19 cellular contexts compared by ENCODE assay signal in genomic region chr11:123268118-123268517, GRCh38.
DNase-seq lines count a peak whose midpoint lies in the region; ATAC-seq and TF ChIP-seq lines count a peak whose summit lies in the region.
"Had no signal": no experiment of that assay in that cellular context is flagged by ENCODE, and none has a peak within 500 bp of the region (broad histone marks: within the 10 kb centered on the region; RNA-seq: fewer than 3 reads in every experiment).

No MANE protein-coding gene starts in this region.

- H3K9ac ChIP-seq in Loucy (ENCODE audit: low read depth, low read length, poor library complexity, severe bottlenecking), result no peak overlapping the region
- no peak overlapping the region for H3K9ac ChIP-seq in PC-3 (ENCODE audit: low read length)
- no peak overlapping the region for H3K9ac ChIP-seq in neuronal stem cell (ENCODE audit: low read depth, low read length, poor library complexity)
- no peak overlapping the region for H3K9ac ChIP-seq in smooth muscle cell (ENCODE audit: low read depth)

- TF ChIP-seq CTCF in Loucy (conservative IDR thresholded peaks at IDR 0.05; ENCODE audit: low read length) (no peak), PC-3 (conservative IDR thresholded peaks at IDR 0.05; ENCODE audit: low read depth, low read length) (no peak), smooth muscle cell (IDR thresholded peaks at IDR 0.05; ENCODE audit: borderline replicate concordance, insufficient read depth, poor library complexity, severe bottlenecking) (no peak)

- BruUV-seq in PC-3 (replicated peaks; lab: Mats Ljungman, UMichigan), result no TSS peak

- no peak overlapping the region for H4K91ac ChIP-seq in neuronal stem cell (ENCODE audit: low read depth, low read length, poor library complexity)

- no CpG with 5 or more reads among the region's 9 CpGs for WGBS in neuronal stem cell (ENCODE audit: extremely low coverage in 2 of 2, insufficient read length in 2 of 2, insufficient replicate concordance in 1 of 2), 2 donors
- 82% methylated on average over 9 of the region's 9 CpGs for WGBS in smooth muscle cell (ENCODE audit: low lambda C conversion rate)

- H3K4me1 ChIP-seq in Loucy (ENCODE audit: insufficient read depth, low read length, poor library complexity, severe bottlenecking), result peaks cover 32% of the 10 kb centered on the region
- peaks cover 25% of the 10 kb centered on the region for H3K4me1 ChIP-seq in PC-3 (ENCODE audit: insufficient read depth, low read length)
- peaks cover 4 to 5% of the 10 kb centered on the region in 2 donors for H3K4me1 ChIP-seq in neuronal stem cell (ENCODE audit: control insufficient read depth in 2 of 2, insufficient read depth in 1 of 2, low read depth in 1 of 2, low read length in 2 of 2)
- no peaks in the 10 kb centered on the region for H3K4me1 ChIP-seq in smooth muscle cell (ENCODE audit: low read depth)
- H3K4me1 ChIP-seq: left ventricle myocardium inferior had no signal

- peak overlapping the region; percentile 58 for H3K23ac ChIP-seq in neuronal stem cell (ENCODE audit: low read depth, low read length, poor library complexity)

- no peak overlapping the region for H2BK12ac ChIP-seq in neuronal stem cell (ENCODE audit: low read length)

- H3K4ac ChIP-seq in neuronal stem cell (ENCODE audit: low read length), result no peak overlapping the region

- no peak overlapping the region for H2BK15ac ChIP-seq in neuronal stem cell (ENCODE audit: low read length)

- H3K27me3 ChIP-seq in Loucy (ENCODE audit: insufficient read depth, low read length, poor library complexity, severe bottlenecking), result no peaks in the 10 kb centered on the region
- no peaks in the 10 kb centered on the region for H3K27me3 ChIP-seq in PC-3 (ENCODE audit: low read length)
- peaks cover 0 to 19% (median 0%) of the 10 kb centered on the region in 3 experiments for H3K27me3 ChIP-seq in neuronal stem cell (ENCODE audit: control insufficient read depth in 3 of 3, insufficient read depth in 3 of 3, low read depth in 1 of 3, low read length in 3 of 3)
- peaks cover 11% of the 10 kb centered on the region for H3K27me3 ChIP-seq in smooth muscle cell (ENCODE audit: low read depth)
- H3K27me3 ChIP-seq: cardiac muscle cell had no signal

- H3K9me3 ChIP-seq in Loucy (ENCODE audit: insufficient read depth, low read depth, low read length), result no peaks in the 10 kb centered on the region
- no peaks in the 10 kb centered on the region for H3K9me3 ChIP-seq in PC-3 (ENCODE audit: low read length)
- no peaks in the 10 kb centered on the region for H3K9me3 ChIP-seq in neuronal stem cell (replicated peaks in 1 of 2; ENCODE audit: control insufficient read depth in 2 of 2, insufficient read depth in 1 of 2, low read depth in 1 of 2, low read length in 2 of 2)
- H3K9me3 ChIP-seq in smooth muscle cell (replicated peaks; ENCODE audit: low read depth), result no peaks in the 10 kb centered on the region
- H3K9me3 ChIP-seq: left ventricle myocardium inferior, thoracic aorta had no signal

- H2BK120ac ChIP-seq in neuronal stem cell (ENCODE audit: low read depth, low read length), result no peak overlapping the region

- H3K79me2 ChIP-seq in Loucy (ENCODE audit: insufficient read depth, low read length) (no peaks in the 10 kb centered on the region), PC-3 (ENCODE audit: low read length) (no peaks in the 10 kb centered on the region), smooth muscle cell (ENCODE audit: low read depth) (no peaks in the 10 kb centered on the region)

- H3K4me2 ChIP-seq in Loucy (ENCODE audit: low read depth, low read length, poor library complexity, severe bottlenecking), result no peak overlapping the region
- H3K4me2 ChIP-seq in PC-3 (ENCODE audit: low read length), result 0 out of 2 replicates have a peak overlapping the region, but pooled peaks have one; percentile 27
- no peak overlapping the region for H3K4me2 ChIP-seq in neuronal stem cell (ENCODE audit: insufficient read depth, low read length, poor library complexity, severe bottlenecking)
- H3K4me2 ChIP-seq in smooth muscle cell, result no peak overlapping the region

- no peaks in the 10 kb centered on the region for H3K79me1 ChIP-seq in neuronal stem cell (ENCODE audit: low read depth, low read length)

- H3K27ac ChIP-seq in PC-3 (ENCODE audit: low read length), result no peak overlapping the region
- no peak overlapping the region for H3K27ac ChIP-seq in neuronal stem cell (replicated peaks; ENCODE audit: low read length)
- H3K27ac ChIP-seq in smooth muscle cell (ENCODE audit: low read depth), result no peak overlapping the region
- H3K27ac ChIP-seq: cardiac muscle cell, dorsolateral prefrontal cortex, left ventricle myocardium inferior, thoracic aorta had no signal

- ATAC-seq in PC-3, result no peak
- ATAC-seq in HG02588 (IDR thresholded peaks at IDR 0.05; ENCODE audit: unreplicated experiment), result no peak
- ATAC-seq in GM19395 (IDR thresholded peaks at IDR 0.05; ENCODE audit: unreplicated experiment), result no peak
- ATAC-seq: esophagus mucosa; HCT116; stimulated activated effector memory CD8-positive, alpha-beta T cell treated with anti-CD3 and anti-CD28 coated beads, Interleukin-12 subunit alpha, Interleukin-12 subunit beta, amount 100 ng/mL, for 72 hours had no signal

- H3K18ac ChIP-seq in neuronal stem cell (ENCODE audit: low read length), result peak overlapping the region; percentile 52

- H4K8ac ChIP-seq in neuronal stem cell (ENCODE audit: low read depth, low read length), result no peak overlapping the region

- H4K20me1 ChIP-seq in Loucy (ENCODE audit: insufficient read depth, low read length, poor library complexity, severe bottlenecking) (no peaks in the 10 kb centered on the region), PC-3 (ENCODE audit: low read length) (no peaks in the 10 kb centered on the region), smooth muscle cell (ENCODE audit: low read depth) (no peaks in the 10 kb centered on the region)

- CTCF ChIA-PET in PC-3 (lab: Charles Lee), result no interaction called here

- no peaks in the 10 kb centered on the region for H3K9me2 ChIP-seq in Loucy (replicated peaks; ENCODE audit: low read depth, low read length)
- H3K9me2 ChIP-seq in PC-3 (replicated peaks; ENCODE audit: low read length), result no peaks in the 10 kb centered on the region

- POLR2A ChIA-PET in PC-3 (lab: Charles Lee; ENCODE audit: unreplicated experiment), result no interaction called here

- H3K4me3 ChIP-seq in Loucy (ENCODE audit: low read length, poor library complexity, severe bottlenecking) (no peak overlapping the region), PC-3 (ENCODE audit: low read length) (no peak overlapping the region), neuronal stem cell (ENCODE audit: low read length in 2 of 2) (no peak overlapping the region), smooth muscle cell (no peak overlapping the region)
- H3K4me3 ChIP-seq: cardiac muscle cell, left ventricle myocardium inferior, thoracic aorta had no signal

- H2AFZ ChIP-seq in Loucy (ENCODE audit: low read length), result peak overlapping the region; percentile 38; the same call in 1 of the 2 replicates
- H2AFZ ChIP-seq in PC-3 (ENCODE audit: low read length), result peak overlapping the region; percentile 67; the same call in 1 of the 2 replicates
- peak overlapping the region; percentile 81 for H2AFZ ChIP-seq in neuronal stem cell (ENCODE audit: low read length)
- H2AFZ ChIP-seq in smooth muscle cell (ENCODE audit: low read depth), result no peak overlapping the region

- peak; percentile 23 to 79 (median 65) for DNase-seq in NCI-H1417 (lab: John Stamatoyannopoulos, UW)
- no peak for DNase-seq in NCI-H1417 treated with DMSO at 0.1 percent for 48 hours (lab: John Stamatoyannopoulos, UW)
- no peak for DNase-seq in PC-3
- DNase-seq in neuronal stem cell (ENCODE audit: low spot score), result no peak
- DNase-seq in smooth muscle cell (lab: John Stamatoyannopoulos, UW; ENCODE audit: unreplicated experiment), result no peak
- DNase-seq: activated CD4-positive, alpha-beta T cell treated with anti-CD3 and anti-CD28 coated beads for 48 hours; DMS79; dorsolateral prefrontal cortex; left ventricle myocardium inferior; NCI-H2081; stimulated activated CD4-positive, alpha-beta T cell treated with anti-CD3 and anti-CD28 coated beads, Interleukin-15, amount 100 ng/mL, for 24 hours had no signal

- intact Hi-C loops in PC-3 (cut with micrococcal nuclease), result no loop called here

- H3K36me3 ChIP-seq in Loucy (ENCODE audit: insufficient read depth, low read length) (no peaks in the 10 kb centered on the region), PC-3 (ENCODE audit: low read depth, low read length) (no peaks in the 10 kb centered on the region), neuronal stem cell (replicated peaks in 1 of 2; ENCODE audit: control insufficient read depth in 2 of 2, insufficient read depth in 2 of 2, low read length in 2 of 2) (no peaks in the 10 kb centered on the region), smooth muscle cell (ENCODE audit: low read depth) (no peaks in the 10 kb centered on the region)
- H3K36me3 ChIP-seq: cardiac muscle cell, left ventricle myocardium inferior, thoracic aorta had no signal

- no peaks in the 10 kb centered on the region for H3F3A ChIP-seq in Loucy (ENCODE audit: low read depth)
- H3F3A ChIP-seq in PC-3 (ENCODE audit: low read length, unreplicated experiment), result peaks cover 6% of the 10 kb centered on the region
- H3F3A ChIP-seq in smooth muscle cell (ENCODE audit: low read depth), result no peaks in the 10 kb centered on the region

- H3K14ac ChIP-seq in neuronal stem cell (ENCODE audit: low read length), result no peak overlapping the region

- H2AK5ac ChIP-seq in neuronal stem cell (ENCODE audit: low read depth, low read length), result no peak overlapping the region

- no peak overlapping the region for H2BK5ac ChIP-seq in neuronal stem cell (ENCODE audit: low read length)

Comparison
In these comparisons a context has a peak if more than half of its experiments do, and no peak if none do; other contexts are left out.
1. DNase-seq: peak in NCI-H1417 (3 of 3); none in NCI-H1417 treated with DMSO at 0.1 percent for 48 hours (single experiment), PC-3 (single experiment), neuronal stem cell (single experiment) and smooth muscle cell (single experiment).